In the genomic region with DNA sequence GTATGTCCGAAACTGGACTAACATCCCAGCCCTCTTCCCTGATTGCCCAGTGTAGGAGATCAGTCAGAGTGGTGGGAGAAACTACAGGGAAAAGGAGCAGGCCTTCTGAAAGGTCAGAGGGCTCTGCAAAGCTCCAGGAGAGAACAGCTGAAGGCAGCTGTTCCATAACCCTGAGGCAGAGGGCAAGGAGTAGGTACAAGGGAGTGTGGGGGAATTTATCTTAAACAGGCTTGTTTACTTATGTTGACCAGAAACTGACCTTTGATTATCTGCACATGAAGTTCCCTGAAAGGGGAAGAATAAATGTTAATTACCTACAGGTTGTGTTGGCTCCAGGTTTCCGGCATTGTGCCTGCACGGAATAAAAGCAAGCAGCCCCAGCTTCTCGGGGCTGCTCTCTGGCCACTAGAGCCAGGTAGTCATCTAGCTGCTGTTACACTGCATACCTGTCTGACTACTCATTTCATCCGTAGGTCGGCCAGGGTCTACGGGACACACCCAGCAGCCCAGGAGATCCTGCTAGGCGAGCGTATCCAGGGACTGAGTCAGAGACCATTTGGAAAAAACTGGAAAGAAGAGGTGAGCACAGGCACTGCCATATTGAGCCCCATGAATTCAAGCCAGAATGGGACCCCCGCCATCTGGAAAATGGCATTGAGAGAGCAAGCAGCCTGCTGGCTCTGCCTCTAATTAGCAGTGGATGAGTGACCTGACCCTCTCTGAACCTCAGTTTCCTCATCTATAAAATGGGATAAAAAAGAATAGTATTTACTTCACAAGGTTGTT, we compare ENCODE assay signal across 1 cellular context.
TF ChIP-seq lines count a peak whose summit lies in the region.

No MANE protein-coding gene starts in this region.

TF ChIP-seq in WTC11, 78 proteins besides CTCF, POLR2A, EP300 and RAD21 (continued from another document):
- no peak for TF ChIP-seq ARID4B (CRISPR knock-in tag; IDR thresholded peaks at IDR 0.05; ENCODE audit: borderline replicate concordance)
- TF ChIP-seq STAT6 (CRISPR knock-in tag; conservative IDR thresholded peaks at IDR 0.05; ENCODE audit: low read depth), result no peak
- TF ChIP-seq NFATC4 (CRISPR knock-in tag; IDR thresholded peaks at IDR 0.05), result no peak
TF ChIP-seq in WTC11: peak in this region for 0.
